Comparison of ENCODE assay signal across 20 cellular contexts in the genomic region with DNA sequence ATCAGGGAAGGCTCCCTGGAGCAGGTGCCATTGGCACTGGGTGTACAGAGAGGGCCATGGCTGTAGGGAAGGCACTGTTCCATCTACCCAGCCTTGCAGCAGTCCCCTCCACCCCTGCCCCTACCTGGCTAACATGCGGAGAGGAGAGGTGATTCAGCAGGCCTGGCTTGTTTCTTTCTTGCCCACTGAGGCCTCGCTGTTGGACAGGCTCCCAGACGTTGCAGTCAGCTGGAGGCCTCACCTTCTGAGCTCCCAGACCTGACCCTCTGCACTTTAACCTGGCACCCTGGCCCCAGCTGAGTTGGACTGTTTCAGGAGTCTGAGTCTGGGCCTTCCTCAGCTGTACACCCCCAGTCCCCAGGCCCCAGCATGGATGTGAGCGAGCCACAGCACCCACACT. TPM values are rescaled to one million over a fixed set of nuclear protein-coding genes. Genes with fewer than 3 reads are reported as not detected.
DNase-seq lines count a peak whose midpoint lies in the region; ATAC-seq and TF ChIP-seq lines count a peak whose summit lies in the region.
"Had no signal": no experiment of that assay in that cellular context is flagged by ENCODE, and none has a peak within 500 bp of the region (broad histone marks: within the 10 kb centered on the region; RNA-seq: fewer than 3 reads in every experiment).

No MANE protein-coding gene starts in this region.

- no peak for TF ChIP-seq POLR2A in esophagus squamous epithelium (IDR thresholded peaks at IDR 0.05)

- intact Hi-C loops in esophagus squamous epithelium (cut with DNase I), result no loop called here

- 60 to 80% methylated on average over 1 to 3 of the region's 4 CpGs for WGBS in esophagus squamous epithelium, 2 donors

- H3K4me3 Mint-ChIP-seq in nephron, result no peak overlapping the region
- H3K4me3 Mint-ChIP-seq: activated naive CD8-positive, alpha-beta T cell had no signal

- in situ Hi-C loops in brain microvascular endothelial cell (cut with HindIII; ENCODE audit: low pct_ligation_motif_present, low sequenced_read_pairs), result no loop called here

- H3K27ac Mint-ChIP-seq in nephron, result peak overlapping the region in 2 of 3 experiments; percentile 97 to 98
- H3K27ac Mint-ChIP-seq: activated naive CD8-positive, alpha-beta T cell had no signal

- DNase-seq in HL-60 (ENCODE audit: low read depth in 1 of 2, low spot score in 1 of 2) (no peak), SK-N-MC (ENCODE audit: low read depth, low spot score) (no peak), esophagus squamous epithelium (lab: John Stamatoyannopoulos, UW) (no peak), amniotic stem cell (lab: John Stamatoyannopoulos, UW) (no peak), brain microvascular endothelial cell (no peak), SKM-1 treated with dmso at 0.1 percent for 144 hours (lab: John Stamatoyannopoulos, UW; ENCODE audit: unreplicated experiment) (no peak)
- DNase-seq: activated CD4-positive, CD25-positive, alpha-beta regulatory T cell treated with anti-CD3 and anti-CD28 coated beads, Interleukin-2, amount 50 U/mL, for 72 hours; cortex of kidney; DMS79; foreskin fibroblast; GOT3; NCI-H1105; NK-92 treated with Interleukin-12 subunit alpha and Interleukin-12 subunit beta, amount 100 ng/mL, for 24 hours; psoas muscle; stimulated activated CD4-positive, alpha-beta T cell treated with anti-CD3 and anti-CD28 coated beads, Interleukin-4, amount 100 ng/mL, for 4 hours; upper lobe of right lung had no signal

- peaks cover 71% of the 10 kb centered on the region for H3K4me1 Mint-ChIP-seq in nephron

- H3K27ac ChIP-seq in HL-60 (replicated peaks) (peak overlapping the region; percentile 78), SK-N-MC (peak overlapping the region; percentile 90), esophagus squamous epithelium (peak overlapping the region; percentile 85 to 90 (median 87)), brain microvascular endothelial cell (no peak overlapping the region)
- H3K27ac ChIP-seq: neutrophil, psoas muscle, upper lobe of right lung had no signal

- H3K4me3 ChIP-seq in HL-60 (replicated peaks; ENCODE audit: insufficient read depth, low read length), result no peak overlapping the region
- no peak overlapping the region for H3K4me3 ChIP-seq in SK-N-MC
- H3K4me3 ChIP-seq in esophagus squamous epithelium, result no peak overlapping the region
- H3K4me3 ChIP-seq in brain microvascular endothelial cell (ENCODE audit: low read depth, low read length), result no peak overlapping the region
- H3K4me3 ChIP-seq: psoas muscle, upper lobe of right lung had no signal

- H3K4me1 ChIP-seq in esophagus squamous epithelium, result peaks cover 55 to 100% (median 73%) of the 10 kb centered on the region in 3 donors

- H3K36me3 ChIP-seq in SK-N-MC (ENCODE audit: insufficient read depth, low read length) (no peaks in the 10 kb centered on the region), esophagus squamous epithelium (no peaks in the 10 kb centered on the region), brain microvascular endothelial cell (replicated peaks) (no peaks in the 10 kb centered on the region)
- H3K36me3 ChIP-seq: neutrophil, upper lobe of right lung had no signal

- H3K9ac ChIP-seq in SK-N-MC (ENCODE audit: insufficient read length), result no peak overlapping the region

- H3K36me3 Mint-ChIP-seq in nephron (ENCODE audit: low read depth), result no peaks in the 10 kb centered on the region
- H3K36me3 Mint-ChIP-seq: activated naive CD8-positive, alpha-beta T cell had no signal

- no peak for TF ChIP-seq CTCF in HL-60 (IDR thresholded peaks at IDR 0.05; ENCODE audit: insufficient read depth, low read length)
- TF ChIP-seq CTCF in esophagus squamous epithelium (IDR thresholded peaks at IDR 0.05), result no peak
- no peak for TF ChIP-seq CTCF in nephron (IDR thresholded peaks at IDR 0.05; ENCODE audit: unreplicated experiment in 3 of 3)
- TF ChIP-seq CTCF in brain microvascular endothelial cell (IDR thresholded peaks at IDR 0.05; ENCODE audit: low read depth, low read length, missing control alignments), result no peak

- no peaks in the 10 kb centered on the region for H3K27me3 ChIP-seq in HL-60 (ENCODE audit: insufficient read depth, poor library complexity, severe bottlenecking)
- H3K27me3 ChIP-seq in esophagus squamous epithelium, result no peaks in the 10 kb centered on the region
- no peaks in the 10 kb centered on the region for H3K27me3 ChIP-seq in brain microvascular endothelial cell (replicated peaks)
- H3K27me3 ChIP-seq: upper lobe of right lung had no signal

- ATAC-seq in HG03460 (IDR thresholded peaks at IDR 0.05; ENCODE audit: unreplicated experiment), result no peak
- ATAC-seq: psoas muscle had no signal

- no peaks in the 10 kb centered on the region for H3K9me3 ChIP-seq in SK-N-MC (ENCODE audit: low read depth, low read length)
- no peaks in the 10 kb centered on the region for H3K9me3 ChIP-seq in esophagus squamous epithelium
- H3K9me3 ChIP-seq: neutrophil, psoas muscle, upper lobe of right lung had no signal

- no peaks in the 10 kb centered on the region for H3K9me3 Mint-ChIP-seq in nephron

- peaks cover 13% of the 10 kb centered on the region for H3K27me3 Mint-ChIP-seq in nephron (ENCODE audit: low read depth)

RNA-seq across cellular contexts. Expression of a gene that starts 34.9 kb away (rescaled TPM):
- total RNA-seq in esophagus squamous epithelium, result 10 to 100 TPM; 18.9 to 48.1 (median 28.4) TPM
